ENCODE assay signal across 9 cellular contexts in genomic region chr7:95433952-95434351, GRCh38. TPM values are rescaled to one million over a fixed set of nuclear protein-coding genes. Genes with fewer than 3 reads are reported as not detected.
DNase-seq lines count a peak whose midpoint lies in the region; ATAC-seq and TF ChIP-seq lines count a peak whose summit lies in the region.
"Had no signal": no experiment of that assay in that cellular context is flagged by ENCODE, and none has a peak within 500 bp of the region (broad histone marks: within the 10 kb centered on the region; RNA-seq: fewer than 3 reads in every experiment).

No MANE protein-coding gene starts in this region.

- intact Hi-C loops in ovary (cut with DNase I): no loop called here

- TF ChIP-seq CTCF in RWPE2 (IDR thresholded peaks at IDR 0.05; ENCODE audit: poor library complexity, severe bottlenecking) (no peak), epithelial cell of proximal tubule (conservative IDR thresholded peaks at IDR 0.05; ENCODE audit: low read depth, low read length) (no peak), ovary (IDR thresholded peaks at IDR 0.05) (no peak)

- 37 to 44% (median 44%) methylated on average over 5 of the region's 5 CpGs for WGBS in ovary, 3 donors

- H3K9me3 ChIP-seq in CD4-positive, CD25-positive, alpha-beta regulatory T cell (ENCODE audit: control insufficient read depth in 2 of 2, low read length in 2 of 2): no peaks in the 10 kb centered on the region
- no peaks in the 10 kb centered on the region for H3K9me3 ChIP-seq in RWPE2 (ENCODE audit: severe bottlenecking)
- H3K9me3 ChIP-seq in ovary: no peaks in the 10 kb centered on the region

- DNase-seq in CD4-positive, CD25-positive, alpha-beta regulatory T cell: no peak
- DNase-seq in RWPE2 (ENCODE audit: low spot score) (no peak), epithelial cell of proximal tubule (ENCODE audit: low read depth) (no peak), ovary (no peak), mucosa of gallbladder (ENCODE audit: low spot score) (no peak), NCI-H2107 treated with DMSO at 0.1 percent for 48 hours (lab: John Stamatoyannopoulos, UW; ENCODE audit: unreplicated experiment) (no peak)

- peak overlapping the region; percentile 66 to 83 (median 79) for H3K4me3 Mint-ChIP-seq in CD4-positive, CD25-positive, alpha-beta regulatory T cell

- no peak overlapping the region for H3K4me3 ChIP-seq in CD4-positive, CD25-positive, alpha-beta regulatory T cell (ENCODE audit: low read depth, low read length)
- peak overlapping the region; percentile 56 for H3K4me3 ChIP-seq in RWPE2 (ENCODE audit: severe bottlenecking)
- peak overlapping the region; percentile 66 for H3K4me3 ChIP-seq in epithelial cell of proximal tubule (ENCODE audit: low read depth, low read length)
- H3K4me3 ChIP-seq in ovary: peak overlapping the region; percentile 76

- H3K4me1 ChIP-seq in CD4-positive, CD25-positive, alpha-beta regulatory T cell (ENCODE audit: control insufficient read depth, insufficient read depth, low read length, poor library complexity, severe bottlenecking): no peaks in the 10 kb centered on the region
- H3K4me1 ChIP-seq in RWPE2 (ENCODE audit: insufficient read depth, poor library complexity, severe bottlenecking): peaks cover 6% of the 10 kb centered on the region
- peaks cover 3% of the 10 kb centered on the region for H3K4me1 ChIP-seq in ovary (ENCODE audit: insufficient read depth)

- peaks cover 8% of the 10 kb centered on the region for H3K27me3 Mint-ChIP-seq in CD4-positive, CD25-positive, alpha-beta regulatory T cell

- peak overlapping the region in 2 of 3 donors; percentile 5 to 42 for H3K27ac Mint-ChIP-seq in CD4-positive, CD25-positive, alpha-beta regulatory T cell

- H3K27me3 ChIP-seq in CD4-positive, CD25-positive, alpha-beta regulatory T cell (ENCODE audit: control insufficient read depth, insufficient read depth, low read length): no peaks in the 10 kb centered on the region
- no peaks in the 10 kb centered on the region for H3K27me3 ChIP-seq in RWPE2 (ENCODE audit: insufficient read depth, poor library complexity, severe bottlenecking)
- no peaks in the 10 kb centered on the region for H3K27me3 ChIP-seq in ovary

- no peak for TF ChIP-seq POLR2A in ovary (IDR thresholded peaks at IDR 0.05)

- H3K27ac ChIP-seq in CD4-positive, CD25-positive, alpha-beta regulatory T cell (ENCODE audit: insufficient read depth, low read length, poor library complexity, severe bottlenecking): no peak overlapping the region
- H3K27ac ChIP-seq in RWPE2 (ENCODE audit: poor library complexity, severe bottlenecking) (peak overlapping the region; percentile 52), ovary (peak overlapping the region in 1 of 2 donors; percentile 92)

- no peaks in the 10 kb centered on the region for H3K36me3 ChIP-seq in CD4-positive, CD25-positive, alpha-beta regulatory T cell (ENCODE audit: control insufficient read depth, insufficient read depth, low read length)
- 0 out of 2 replicates have a peak, but pooled peaks cover 10% of the 10 kb centered on the region for H3K36me3 ChIP-seq in RWPE2 (ENCODE audit: low read depth)
- no peaks in the 10 kb centered on the region for H3K36me3 ChIP-seq in ovary

- H3K4me1 Mint-ChIP-seq in CD4-positive, CD25-positive, alpha-beta regulatory T cell: peaks cover 0 to 14% (median 6%) of the 10 kb centered on the region in 4 donors

- H3K9me3 Mint-ChIP-seq in CD4-positive, CD25-positive, alpha-beta regulatory T cell: peaks cover 0 to 2% (median 0%) of the 10 kb centered on the region in 7 donors

- ATAC-seq in CD4-positive, CD25-positive, alpha-beta regulatory T cell (ENCODE audit: low read depth in 2 of 2): no peak
- ATAC-seq in RWPE2 (ENCODE audit: low read depth) (no peak), HG02884 (IDR thresholded peaks at IDR 0.05; ENCODE audit: unreplicated experiment) (no peak), GM21528 (IDR thresholded peaks at IDR 0.05; ENCODE audit: low FRiP score, unreplicated experiment) (no peak)

- TF ChIP-seq EP300 in ovary (IDR thresholded peaks at IDR 0.05): no peak

- H3K36me3 Mint-ChIP-seq in CD4-positive, CD25-positive, alpha-beta regulatory T cell: no peaks in the 10 kb centered on the region

RNA-seq across cellular contexts. Expression of gene PON2, which starts 0.9 kb away (rescaled TPM):
- total RNA-seq in CD4-positive, CD25-positive, alpha-beta regulatory T cell: 3.7 TPM
- polyA plus RNA-seq in CD4-positive, CD25-positive, alpha-beta regulatory T cell: 1 to 10 TPM; 1.1 to 2.9 (median 2.0) TPM
- total RNA-seq in epithelial cell of proximal tubule (147 and 208 TPM in 2 replicates), ovary (100 to 1,000 TPM in 1 of 7 donors, 10 to 100 TPM in 6; 30.2 to 108 (median 48.1) TPM), mucosa of gallbladder (106 TPM)
- 10 to 100 TPM; 29.3 to 87.7 TPM for polyA plus RNA-seq in ovary

RNA-seq across cellular contexts. Expression of gene PON3, which starts 37.8 kb away (rescaled TPM):
- not detected for total RNA-seq in CD4-positive, CD25-positive, alpha-beta regulatory T cell
- polyA plus RNA-seq in CD4-positive, CD25-positive, alpha-beta regulatory T cell: not detected
- not detected in 2 replicates for total RNA-seq in epithelial cell of proximal tubule
- total RNA-seq in ovary: 10 to 100 TPM in 6 of 7 donors, 1 to 10 TPM in 1; 6.2 to 26.0 (median 15.7) TPM
- polyA plus RNA-seq in ovary: 10 to 100 TPM; 14.1 to 18.6 TPM
- 14.0 TPM for total RNA-seq in mucosa of gallbladder

RNA-seq across cellular contexts. Expression of gene ASB4, which starts 51.8 kb away (rescaled TPM):
- not detected for total RNA-seq in CD4-positive, CD25-positive, alpha-beta regulatory T cell
- polyA plus RNA-seq in CD4-positive, CD25-positive, alpha-beta regulatory T cell: not detected
- 0.17 TPM in 1 of 2 replicates, not detected in the other for total RNA-seq in epithelial cell of proximal tubule
- 1 to 10 TPM in 2 of 7 donors, under 1 TPM in 5; 0.11 to 2.0 (median 0.25) TPM for total RNA-seq in ovary
- under 1 TPM; 0.15 to 0.23 TPM for polyA plus RNA-seq in ovary
- total RNA-seq in mucosa of gallbladder: 0.09 TPM
- total RNA-seq: renal cortical epithelial cell had no signal
